In genomic region chr13:80115616-80116015, GRCh38 we compare ENCODE assay signal across 16 cellular contexts.
"Had no signal": no experiment of that assay in that cellular context is flagged by ENCODE, and none has a peak within 500 bp of the region (broad histone marks: within the 10 kb centered on the region; RNA-seq: fewer than 3 reads in every experiment).

No MANE protein-coding gene starts in this region.

- H3K27me3 ChIP-seq: esophagus squamous epithelium, foreskin keratinocyte, ovary, right atrium auricular region, sigmoid colon, tibial artery, upper lobe of left lung, uterus had no signal

- H3K4me3 ChIP-seq: coronary artery, esophagus squamous epithelium, ovary, right atrium auricular region, sigmoid colon, skin epidermis, tibial artery, upper lobe of left lung, uterus had no signal

- ATAC-seq: left colon; natural killer cell; stimulated activated effector memory CD8-positive, alpha-beta T cell treated with anti-CD3 and anti-CD28 coated beads, Interleukin-12 subunit alpha, Interleukin-12 subunit beta, amount 100 ng/mL, for 72 hours had no signal

- H3K36me3 ChIP-seq: esophagus squamous epithelium, ovary, right atrium auricular region, sigmoid colon, tibial artery, upper lobe of left lung, uterus had no signal

- H3K4me1 ChIP-seq: esophagus squamous epithelium, right atrium auricular region, sigmoid colon, tibial artery, upper lobe of left lung, uterus had no signal

- DNase-seq: effector CD4-positive, alpha-beta T cell; esophagus squamous epithelium; left colon; natural killer cell; ovary; sigmoid colon; stimulated activated CD4-positive, alpha-beta T cell treated with anti-CD3 and anti-CD28 coated beads, Interleukin-2, amount 100 ng/mL, for 48 hours; stimulated activated CD8-positive, alpha-beta memory T cell treated with anti-CD3 and anti-CD28 coated beads, Interleukin-4, amount 100 ng/mL, for 48 hours; tibial artery; upper lobe of left lung; uterus had no signal

- H3K27ac ChIP-seq: coronary artery, esophagus squamous epithelium, foreskin keratinocyte, ovary, right atrium auricular region, sigmoid colon, skin epidermis, tibial artery, upper lobe of left lung, uterus had no signal

- H3K9me3 ChIP-seq: esophagus squamous epithelium, ovary, right atrium auricular region, sigmoid colon, tibial artery, upper lobe of left lung, uterus had no signal
